ENCODE assay signal across 25 cellular contexts in genomic region chr22:19769393-19769715, GRCh38. TPM values are rescaled to one million over a fixed set of nuclear protein-coding genes. Genes with fewer than 3 reads are reported as not detected.
"Had no signal": no experiment of that assay in that cellular context is flagged by ENCODE, and none has a peak within 500 bp of the region (broad histone marks: within the 10 kb centered on the region; RNA-seq: fewer than 3 reads in every experiment).

No MANE protein-coding gene starts in this region.

- H3K27ac Mint-ChIP-seq: activated CD4-positive, alpha-beta memory T cell treated with anti-CD3 and anti-CD28 coated beads, Interleukin-2, amount 10 ng/mL, durations not matched to agents 7 days and 5 days; activated CD4-positive, alpha-beta T cell treated with anti-CD3 and anti-CD28 coated beads, Interleukin-2, amount 10 ng/mL, durations not matched to agents 7 days and 5 days; activated naive CD4-positive, alpha-beta T cell treated with anti-CD3 and anti-CD28 coated beads, Interleukin-2, amount 50 U/mL, for 24 hours; activated naive CD8-positive, alpha-beta T cell treated with anti-CD3 and anti-CD28 coated beads, Interleukin-2, amount 50 U/mL, for 24 hours; activated T-cell treated with anti-CD3 and anti-CD28 coated beads, Interleukin-2, amount 50 U/mL, for 24 hours; dendritic cell treated with granulocyte-macrophage colony-stimulating factor and Interleukin-4, amounts not matched to agents 40 ng/mL and 50 ng/mL, for 4 days; endodermal cell; natural killer cell treated with Interleukin-12 subunit alpha and Interleukin-12 subunit beta and Interleukin-15 and Interleukin-18, amount 100 ng/mL, for 72 hours; WTC11 had no signal

- H3K9me3 ChIP-seq: mucosa of descending colon, pancreas, prostate gland, tibial nerve had no signal

- H3K9me3 Mint-ChIP-seq: activated CD4-positive, alpha-beta memory T cell treated with anti-CD3 and anti-CD28 coated beads, Interleukin-2, amount 10 ng/mL, durations not matched to agents 7 days and 5 days; activated CD4-positive, alpha-beta T cell treated with anti-CD3 and anti-CD28 coated beads, Interleukin-2, amount 10 ng/mL, durations not matched to agents 7 days and 5 days; activated naive CD4-positive, alpha-beta T cell treated with anti-CD3 and anti-CD28 coated beads, Interleukin-2, amount 50 U/mL, for 24 hours; activated naive CD8-positive, alpha-beta T cell treated with anti-CD3 and anti-CD28 coated beads, Interleukin-2, amount 50 U/mL, for 24 hours; activated T-cell treated with anti-CD3 and anti-CD28 coated beads, Interleukin-2, amount 50 U/mL, for 24 hours; dendritic cell treated with granulocyte-macrophage colony-stimulating factor and Interleukin-4, amounts not matched to agents 40 ng/mL and 50 ng/mL, for 4 days; endodermal cell; natural killer cell treated with Interleukin-12 subunit alpha and Interleukin-12 subunit beta and Interleukin-15 and Interleukin-18, amount 100 ng/mL, for 72 hours; WTC11 had no signal

- H3K4me3 ChIP-seq: hepatocyte, lung, mucosa of descending colon, pancreas, prostate gland, tibial nerve had no signal

- H3K4me3 Mint-ChIP-seq: activated CD4-positive, alpha-beta memory T cell treated with anti-CD3 and anti-CD28 coated beads, Interleukin-2, amount 10 ng/mL, durations not matched to agents 7 days and 5 days; activated CD4-positive, alpha-beta T cell treated with anti-CD3 and anti-CD28 coated beads, Interleukin-2, amount 10 ng/mL, durations not matched to agents 7 days and 5 days; activated naive CD4-positive, alpha-beta T cell treated with anti-CD3 and anti-CD28 coated beads, Interleukin-2, amount 50 U/mL, for 24 hours; activated naive CD8-positive, alpha-beta T cell treated with anti-CD3 and anti-CD28 coated beads, Interleukin-2, amount 50 U/mL, for 24 hours; activated T-cell treated with anti-CD3 and anti-CD28 coated beads, Interleukin-2, amount 50 U/mL, for 24 hours; dendritic cell treated with granulocyte-macrophage colony-stimulating factor and Interleukin-4, amounts not matched to agents 40 ng/mL and 50 ng/mL, for 4 days; endodermal cell; natural killer cell treated with Interleukin-12 subunit alpha and Interleukin-12 subunit beta and Interleukin-15 and Interleukin-18, amount 100 ng/mL, for 72 hours; WTC11 had no signal

- H3K36me3 Mint-ChIP-seq: natural killer cell treated with Interleukin-12 subunit alpha and Interleukin-12 subunit beta and Interleukin-15 and Interleukin-18, amount 100 ng/mL, for 72 hours; WTC11 had no signal

- DNase-seq: activated CD4-positive, alpha-beta memory T cell treated with anti-CD3 and anti-CD28 coated beads, Interleukin-2, amount 10 ng/mL, durations not matched to agents 7 days and 5 days; activated CD4-positive, alpha-beta T cell treated with anti-CD3 and anti-CD28 coated beads for 1 hour; activated CD4-positive, alpha-beta T cell treated with anti-CD3 and anti-CD28 coated beads, Interleukin-2, amount 10 ng/mL, durations not matched to agents 7 days and 5 days; activated CD8-positive, alpha-beta memory T cell treated with anti-CD3 and anti-CD28 coated beads, Interleukin-2, amount 50 U/mL, for 48 hours; activated gamma-delta T cell; activated naive CD8-positive, alpha-beta T cell treated with anti-CD3 and anti-CD28 coated beads, Interleukin-2, amount 50 U/mL, for 24 hours; activated T-cell treated with anti-CD3 and anti-CD28 coated beads, Interleukin-2, amount 50 U/mL, for 24 hours; amygdala; central memory CD4-positive, alpha-beta T cell; endodermal cell; stimulated activated CD4-positive, alpha-beta T cell treated with anti-CD3 and anti-CD28 coated beads, Interleukin-2, amount 100 ng/mL, for 48 hours; stimulated activated naive CD4-positive, alpha-beta T cell treated with Interleukin-2 at 50 U/mL for 16 hours; T-helper 2 cell had no signal

- H3K4me1 ChIP-seq: prostate gland had no signal

- ATAC-seq: activated naive CD8-positive, alpha-beta T cell treated with anti-CD3 and anti-CD28 coated beads, Interleukin-2, amount 50 U/mL, for 24 hours; mucosa of descending colon; natural killer cell treated with Interleukin-12 subunit alpha and Interleukin-12 subunit beta and Interleukin-15 and Interleukin-18, amount 100 ng/mL, for 72 hours; pancreas; WTC11 had no signal

- H3K36me3 ChIP-seq: pancreas, prostate gland, tibial nerve had no signal

RNA-seq across cellular contexts. Expression of gene TBX1, which starts 8.8 kb away (rescaled TPM):
- total RNA-seq: activated CD4-positive, alpha-beta memory T cell treated with anti-CD3 and anti-CD28 coated beads, Interleukin-2, amount 10 ng/mL, durations not matched to agents 7 days and 5 days; activated CD4-positive, alpha-beta T cell treated with anti-CD3 and anti-CD28 coated beads, Interleukin-2, amount 10 ng/mL, durations not matched to agents 7 days and 5 days; frontal cortex; hepatocyte; temporal lobe had no signal

RNA-seq across cellular contexts. Expression of gene GP1BB, which starts 46.0 kb away (rescaled TPM):
- total RNA-seq: activated CD4-positive, alpha-beta memory T cell treated with anti-CD3 and anti-CD28 coated beads, Interleukin-2, amount 10 ng/mL, durations not matched to agents 7 days and 5 days; activated CD4-positive, alpha-beta T cell treated with anti-CD3 and anti-CD28 coated beads, Interleukin-2, amount 10 ng/mL, durations not matched to agents 7 days and 5 days; natural killer cell treated with Interleukin-12 subunit alpha and Interleukin-12 subunit beta and Interleukin-15 and Interleukin-18, amount 100 ng/mL, for 72 hours had no signal

RNA-seq across cellular contexts. Expression of gene SEPTIN5, which starts 55.1 kb away (rescaled TPM):
- total RNA-seq: activated CD4-positive, alpha-beta memory T cell treated with anti-CD3 and anti-CD28 coated beads, Interleukin-2, amount 10 ng/mL, durations not matched to agents 7 days and 5 days; activated CD4-positive, alpha-beta T cell treated with anti-CD3 and anti-CD28 coated beads, Interleukin-2, amount 10 ng/mL, durations not matched to agents 7 days and 5 days; natural killer cell treated with Interleukin-12 subunit alpha and Interleukin-12 subunit beta and Interleukin-15 and Interleukin-18, amount 100 ng/mL, for 72 hours had no signal
